In the genomic region with DNA sequence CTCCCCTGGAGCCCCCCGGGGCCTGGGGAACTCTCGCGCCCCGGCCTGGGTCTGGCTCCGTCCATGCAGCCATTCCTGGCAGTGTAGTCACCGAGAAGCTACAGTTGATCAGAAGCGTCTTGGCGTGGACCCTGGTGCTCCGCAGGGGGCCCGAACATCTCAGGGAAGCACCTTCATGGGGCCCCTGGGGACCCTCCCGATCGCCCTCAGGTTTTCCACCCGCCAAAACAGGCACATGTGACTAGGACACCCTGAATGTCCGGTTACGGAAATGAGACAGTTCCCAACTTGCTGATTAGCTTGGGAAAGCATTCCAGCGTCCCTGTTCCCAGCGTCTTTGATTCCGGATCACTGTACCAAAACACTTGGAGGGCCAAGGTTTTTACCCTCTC, we compare ENCODE assay signal across 8 cellular contexts. TPM values are rescaled to one million over a fixed set of nuclear protein-coding genes. Genes with fewer than 3 reads are reported as not detected.
DNase-seq lines count a peak whose midpoint lies in the region; ATAC-seq and TF ChIP-seq lines count a peak whose summit lies in the region.

No MANE protein-coding gene starts in this region.

- peaks cover 5 to 18% (median 8%) of the 10 kb centered on the region in 3 donors for H3K36me3 Mint-ChIP-seq in naive thymus-derived CD8-positive, alpha-beta T cell

- CTCF ChIA-PET in IMR-90 (lab: Yijun Ruan, JAX) = interaction anchor here (0.9 to 1.4 kb wide), 3 partner anchors 14 to 132 kb away, joined by 3 to 4 read pairs (median 3); no protein-coding TSS in a partner anchor

- H3K36me3 ChIP-seq in IMR-90 (ENCODE audit: control insufficient read depth, insufficient read depth, low read length) = no peaks in the 10 kb centered on the region
- no peaks in the 10 kb centered on the region for H3K36me3 ChIP-seq in fibroblast of lung (ENCODE audit: control insufficient read depth, insufficient read depth, low read length)
- H3K36me3 ChIP-seq in uterus = no peaks in the 10 kb centered on the region

- TF ChIP-seq POLR2A in IMR-90 (IDR thresholded peaks at IDR 0.05; ENCODE audit: low read depth, low read length) (no peak), uterus (IDR thresholded peaks at IDR 0.05) (no peak)

- DNase-seq in EL = peak; percentile 60
- peak; percentile 24 for DNase-seq in IMR-90
- peak; percentile 40 to 50 for DNase-seq in activated CD4-positive, alpha-beta T cell treated with anti-CD3 and anti-CD28 coated beads, Interleukin-2, amount 50 U/mL, for 48 hours
- DNase-seq in fibroblast of lung (ENCODE audit: low read depth in 2 of 2) = peak; percentile 42 to 46
- DNase-seq in naive thymus-derived CD8-positive, alpha-beta T cell = peak in 1 of 10 donors; percentile 5
- peak; percentile 31 to 39 for DNase-seq in uterus
- DNase-seq in 8988T = no peak

- H3K9ac ChIP-seq in IMR-90 (ENCODE audit: low read depth, low read length) = peak overlapping the region; percentile 72
- peak overlapping the region; percentile 98 for H3K9ac ChIP-seq in fibroblast of lung (ENCODE audit: insufficient read depth, low read length)

- H3K23ac ChIP-seq in IMR-90 (ENCODE audit: low read depth, low read length) = 0 out of 2 replicates have a peak overlapping the region, but pooled peaks have one; percentile 54

- peak overlapping the region; percentile 15; the same call in 1 of the 2 replicates for H2BK120ac ChIP-seq in IMR-90 (ENCODE audit: low read depth, low read length)

- H3K4me3 Mint-ChIP-seq in naive thymus-derived CD8-positive, alpha-beta T cell = peak overlapping the region; percentile 81 to 96 (median 84)

- H4K91ac ChIP-seq in IMR-90 (ENCODE audit: insufficient read depth, low read depth, low read length) = no peak overlapping the region

- intact Hi-C loops in IMR-90 (cut with micrococcal nuclease) = loop anchor here (2.0 kb wide), 1 partner anchor 21 kb away; a partner anchor contains a TSS
- intact Hi-C loops in uterus (cut with DNase I; ENCODE audit: low total_unique reads) = loop anchor here (10.0 kb wide), 1 partner anchor 61 kb away; no protein-coding TSS in a partner anchor

- no peak overlapping the region; the same call in 1 of the 2 replicates for H3K18ac ChIP-seq in IMR-90 (ENCODE audit: low read depth, low read length)

- H4K8ac ChIP-seq in IMR-90 (ENCODE audit: low read depth in 2 of 2, low read length in 2 of 2) = peak overlapping the region; percentile 76 to 98

- H3K4me2 ChIP-seq in IMR-90 (ENCODE audit: low read depth, low read length) (peak overlapping the region; percentile 75), fibroblast of lung (ENCODE audit: extremely low read depth, insufficient read depth, low read length) (peak overlapping the region; percentile 96)

- no peaks in the 10 kb centered on the region for H3K27me3 ChIP-seq in IMR-90 (ENCODE audit: control insufficient read depth, insufficient read depth, low read length)
- no peaks in the 10 kb centered on the region for H3K27me3 ChIP-seq in fibroblast of lung (ENCODE audit: control insufficient read depth, insufficient read depth, low read length)
- no peaks in the 10 kb centered on the region for H3K27me3 ChIP-seq in uterus

- in situ Hi-C loops in IMR-90 (cut with MboI; ENCODE audit: low sequenced_read_pairs) = no loop called here

- H3K27ac ChIP-seq in IMR-90 (ENCODE audit: insufficient read depth, low read length) = peak overlapping the region; percentile 61
- H3K27ac ChIP-seq in fibroblast of lung (ENCODE audit: insufficient read depth, low read length) = peak overlapping the region; percentile 93
- peak overlapping the region; percentile 90 to 95 for H3K27ac ChIP-seq in uterus

- TF ChIP-seq CTCF in IMR-90 (conservative IDR thresholded peaks at IDR 0.05; ENCODE audit: low read depth, low read length) (no peak), fibroblast of lung (conservative IDR thresholded peaks at IDR 0.05 in 1 of 2, IDR thresholded peaks at IDR 0.05 in 1 of 2; ENCODE audit: low read depth in 1 of 2, low read length in 2 of 2) (no peak), uterus (IDR thresholded peaks at IDR 0.05) (no peak)

- no TSS peak for BruUV-seq in IMR-90 (replicated peaks; lab: Mats Ljungman, UMichigan)

- TF ChIP-seq RAD21 in IMR-90 (IDR thresholded peaks at IDR 0.05; ENCODE audit: low read length) = no peak

- peak overlapping the region; percentile 93 to 98 (median 96) for H3K27ac Mint-ChIP-seq in naive thymus-derived CD8-positive, alpha-beta T cell

- H2BK5ac ChIP-seq in IMR-90 (ENCODE audit: low read depth, low read length, poor library complexity, severe bottlenecking) = peak overlapping the region; percentile 16

- H3K14ac ChIP-seq in IMR-90 (replicated peaks; ENCODE audit: low read depth, low read length) = peak overlapping the region; percentile 76

- H2AK9ac ChIP-seq in IMR-90 (replicated peaks; ENCODE audit: low read depth, low read length, poor library complexity) = peak overlapping the region; percentile 84

- H2BK15ac ChIP-seq in IMR-90 (ENCODE audit: low read depth, low read length) = no peak overlapping the region

- peak overlapping the region; percentile 61 for H3K4ac ChIP-seq in IMR-90 (ENCODE audit: low read depth, low read length)

- H2AK5ac ChIP-seq in IMR-90 (ENCODE audit: low read depth, low read length) = no peak overlapping the region

- H3K9me3 ChIP-seq in IMR-90 (ENCODE audit: control insufficient read depth, insufficient read depth, low read length) (no peaks in the 10 kb centered on the region), fibroblast of lung (ENCODE audit: control insufficient read depth, insufficient read depth, low read depth, low read length) (no peaks in the 10 kb centered on the region), uterus (no peaks in the 10 kb centered on the region)

- no peaks in the 10 kb centered on the region for H3K27me3 Mint-ChIP-seq in naive thymus-derived CD8-positive, alpha-beta T cell

- H4K20me1 ChIP-seq in IMR-90 (ENCODE audit: insufficient read depth, low read length) = no peaks in the 10 kb centered on the region
- H4K20me1 ChIP-seq in fibroblast of lung (ENCODE audit: control insufficient read depth, extremely low read depth, insufficient read depth, low read length) = no peaks in the 10 kb centered on the region

- H3K9me1 ChIP-seq in IMR-90 (ENCODE audit: insufficient read depth, low read length) = no peaks in the 10 kb centered on the region

- no peak overlapping the region for H2BK20ac ChIP-seq in IMR-90 (ENCODE audit: low read depth, low read length)

- dilution Hi-C loops in IMR-90 (cut with HindIII; ENCODE audit: low sequenced_read_pairs, unreplicated experiment) = no loop called here

- POLR2A ChIA-PET in IMR-90 (lab: Charles Lee; ENCODE audit: unreplicated experiment) = interaction anchor here (1.1 kb wide), 1 partner anchor 22 kb away, joined by 3 read pairs; no protein-coding TSS in a partner anchor
- POLR2A ChIA-PET in naive thymus-derived CD8-positive, alpha-beta T cell (lab: Charles Lee) = interaction anchor here (0.6 to 1.7 kb wide), 14 partner anchors 9 to 1558 kb away, joined by 3 to 51 read pairs (median 4); a partner anchor contains a TSS

- peak overlapping the region; percentile 16 for H4K5ac ChIP-seq in IMR-90 (ENCODE audit: low read depth, low read length)

- ATAC-seq in GM21390 (IDR thresholded peaks at IDR 0.05; ENCODE audit: unreplicated experiment) (peak; percentile 28), IMR-90 (ENCODE audit: low read depth) (no peak)
- peak; percentile 4 to 17 for ATAC-seq in naive thymus-derived CD8-positive, alpha-beta T cell

- H3K4me1 ChIP-seq in IMR-90 (ENCODE audit: control insufficient read depth, insufficient read depth, low read length) = no peaks in the 10 kb centered on the region; the same call in 1 of the 2 replicates
- H3K4me1 ChIP-seq in fibroblast of lung (ENCODE audit: control insufficient read depth, extremely low read depth, insufficient read depth, low read length) = peaks cover 3% of the 10 kb centered on the region
- no peaks in the 10 kb centered on the region for H3K4me1 ChIP-seq in uterus

- H2AFZ ChIP-seq in IMR-90 (replicated peaks; ENCODE audit: low read length, poor library complexity) (peak overlapping the region; percentile 95), fibroblast of lung (ENCODE audit: low read length) (peak overlapping the region; percentile 97)

- peak overlapping the region; percentile 67 for H3K4me3 ChIP-seq in IMR-90 (ENCODE audit: insufficient read depth, low read depth, low read length)
- peak overlapping the region; percentile 68 to 82 (median 76) for H3K4me3 ChIP-seq in fibroblast of lung (replicated peaks in 1 of 4; ENCODE audit: control extremely low read depth in 1 of 4, insufficient read depth in 1 of 4, low read depth in 3 of 4, low read length in 4 of 4)
- peak overlapping the region; percentile 63 to 77 for H3K4me3 ChIP-seq in uterus

- peaks cover 8 to 36% (median 23%) of the 10 kb centered on the region in 4 donors for H3K4me1 Mint-ChIP-seq in naive thymus-derived CD8-positive, alpha-beta T cell

- H3K79me1 ChIP-seq in IMR-90 (ENCODE audit: low read depth in 1 of 2, low read length in 2 of 2) = peaks cover 0 to 6% of the 10 kb centered on the region in 2 experiments; a peak in 1 of 4 replicates

- H3K9me3 Mint-ChIP-seq in naive thymus-derived CD8-positive, alpha-beta T cell = no peaks in the 10 kb centered on the region

- 5% methylated on average over 7 of the region's 18 CpGs; no CpG with 5 or more reads in 1 of the 2 experiments for WGBS in IMR-90 (ENCODE audit: extremely low coverage in 2 of 2, insufficient read length in 1 of 2), 2 experiments

- H3K79me2 ChIP-seq in fibroblast of lung (ENCODE audit: control insufficient read depth, insufficient read depth, low read length) = no peaks in the 10 kb centered on the region

- peak overlapping the region; percentile 8; the same call in 1 of the 2 replicates for H3K56ac ChIP-seq in IMR-90 (ENCODE audit: extremely low read depth, insufficient read depth, low read length)

RNA-seq across cellular contexts. Expression of a gene that starts 0.5 kb away (rescaled TPM):
- total RNA-seq in IMR-90 (2012; rRNA removed) (4.1 and 8.3 TPM in 2 replicates), fibroblast of lung (13.4 and 14.1 TPM in 2 replicates), uterus (10 to 100 TPM in 3 of 4 donors, under 1 TPM in 1; 0.59 to 21.8 (median 15.5) TPM)
- polyA plus RNA-seq in IMR-90 (2012; rRNA removed) (3.5 TPM in 2 replicates), fibroblast of lung (12.4 and 14.9 TPM in 2 replicates)
- 0.92 and 1.1 TPM in 2 replicates for polyA plus RNA-seq in IMR-90 (2012; cell fraction: cytosol; rRNA removed)
- polyA plus RNA-seq in IMR-90 (2012; cell fraction: nucleus; rRNA removed; ENCODE audit: low replicate concordance) = 0.50 and 3.3 TPM in 2 replicates
- 8.1 and 8.9 TPM in 2 replicates for polyA plus RNA-seq in fibroblast of lung (2012)
- 1.5 TPM in 1 of 2 replicates, not detected in the other for polyA minus RNA-seq in fibroblast of lung (ENCODE audit: low replicate concordance)
- 10 to 100 TPM; 17.1 to 18.6 TPM for total RNA-seq in naive thymus-derived CD8-positive, alpha-beta T cell
- 10 to 100 TPM; 17.5 to 22.4 (median 19.6) TPM for polyA plus RNA-seq in naive thymus-derived CD8-positive, alpha-beta T cell

RNA-seq across cellular contexts. Expression of a gene that starts 21.4 kb away (rescaled TPM):
- total RNA-seq in IMR-90 (2012; rRNA removed) (4.1 and 10.3 TPM in 2 replicates), fibroblast of lung (16.2 and 22.5 TPM in 2 replicates), uterus (10 to 100 TPM in 3 of 4 donors, 1 to 10 TPM in 1; 9.2 to 23.8 (median 22.6) TPM)
- polyA plus RNA-seq in IMR-90 (2012; rRNA removed) (7.1 and 9.0 TPM in 2 replicates), fibroblast of lung (41.7 and 43.6 TPM in 2 replicates)
- polyA plus RNA-seq in IMR-90 (2012; cell fraction: cytosol; rRNA removed) = 1.1 and 1.5 TPM in 2 replicates
- 0.46 and 4.1 TPM in 2 replicates for polyA plus RNA-seq in IMR-90 (2012; cell fraction: nucleus; rRNA removed; ENCODE audit: low replicate concordance)
- 13.2 and 15.7 TPM in 2 replicates for polyA plus RNA-seq in fibroblast of lung (2012)
- 6.5 and 9.0 TPM in 2 replicates for polyA minus RNA-seq in fibroblast of lung (ENCODE audit: low replicate concordance)
- 10 to 100 TPM; 36.9 to 37.4 TPM for total RNA-seq in naive thymus-derived CD8-positive, alpha-beta T cell
- 10 to 100 TPM in 1 of 3 donors, 1 to 10 TPM in 2; 8.5 to 15.2 (median 9.5) TPM for polyA plus RNA-seq in naive thymus-derived CD8-positive, alpha-beta T cell

RNA-seq across cellular contexts. Expression of a gene that starts 55.3 kb away (rescaled TPM):
- total RNA-seq in IMR-90 (2012; rRNA removed) (16.3 and 24.7 TPM in 2 replicates), fibroblast of lung (32.4 and 56.3 TPM in 2 replicates), uterus (10 to 100 TPM; 11.2 to 37.3 (median 27.0) TPM)
- polyA plus RNA-seq in IMR-90 (2012; rRNA removed) (10.5 and 14.2 TPM in 2 replicates), fibroblast of lung (35.7 and 50.6 TPM in 2 replicates)
- polyA plus RNA-seq in IMR-90 (2012; cell fraction: cytosol; rRNA removed) = 1.9 and 2.6 TPM in 2 replicates
- polyA plus RNA-seq in IMR-90 (2012; cell fraction: nucleus; rRNA removed; ENCODE audit: low replicate concordance) = 1.8 and 9.2 TPM in 2 replicates
- 30.0 and 49.4 TPM in 2 replicates for polyA plus RNA-seq in fibroblast of lung (2012)
- polyA minus RNA-seq in fibroblast of lung (ENCODE audit: low replicate concordance) = 6.1 and 7.0 TPM in 2 replicates
- total RNA-seq in naive thymus-derived CD8-positive, alpha-beta T cell = 10 to 100 TPM; 29.9 to 31.7 TPM
- 10 to 100 TPM; 24.5 to 27.1 (median 25.1) TPM for polyA plus RNA-seq in naive thymus-derived CD8-positive, alpha-beta T cell
